ENCODE assay signal across 10 cellular contexts in genomic region chr2:162582357-162582798, GRCh38.
DNase-seq lines count a peak whose midpoint lies in the region; ATAC-seq and TF ChIP-seq lines count a peak whose summit lies in the region.
"Had no signal": no experiment of that assay in that cellular context is flagged by ENCODE, and none has a peak within 500 bp of the region (broad histone marks: within the 10 kb centered on the region; RNA-seq: fewer than 3 reads in every experiment).

No MANE protein-coding gene starts in this region.

- H3K9ac ChIP-seq in mesendoderm (ENCODE audit: low read length) = no peak overlapping the region

- H3K18ac ChIP-seq in mesendoderm (ENCODE audit: low read length) = no peak overlapping the region

- no peaks in the 10 kb centered on the region for H3K36me3 ChIP-seq in mesendoderm (ENCODE audit: control insufficient read depth, insufficient read depth, low read length)

- peaks cover 4% of the 10 kb centered on the region for H3K4me1 ChIP-seq in mesendoderm (ENCODE audit: control insufficient read depth, low read depth, low read length)

- H4K5ac ChIP-seq in mesendoderm (ENCODE audit: low read length) = no peak overlapping the region

- ATAC-seq in HG03139 (IDR thresholded peaks at IDR 0.05; ENCODE audit: unreplicated experiment) = no peak
- no peak for ATAC-seq in GM21360 (IDR thresholded peaks at IDR 0.05; ENCODE audit: unreplicated experiment)
- no peak for ATAC-seq in HG03025 (IDR thresholded peaks at IDR 0.05; ENCODE audit: low FRiP score, unreplicated experiment)

- H3K79me1 ChIP-seq in mesendoderm (ENCODE audit: low read length) = no peaks in the 10 kb centered on the region

- no peak overlapping the region for H2BK5ac ChIP-seq in mesendoderm (ENCODE audit: low read length)

- no peak overlapping the region for H3K4ac ChIP-seq in mesendoderm (ENCODE audit: low read depth, low read length)

- H2AK5ac ChIP-seq in mesendoderm (ENCODE audit: low read length) = no peak overlapping the region

- H3K27me3 ChIP-seq in mesendoderm (ENCODE audit: insufficient read depth, low read length, poor library complexity) = no peaks in the 10 kb centered on the region

- WGBS in mesendoderm (ENCODE audit: extremely low coverage, insufficient coverage, low lambda C conversion rate) = no CpG with 5 or more reads among the region's 5 CpGs

- H3K56ac ChIP-seq in mesendoderm (ENCODE audit: low read length) = no peak overlapping the region

- H4K8ac ChIP-seq in mesendoderm (ENCODE audit: low read depth, low read length) = no peak overlapping the region

- no peak for TF ChIP-seq CTCF in VCaP (conservative IDR thresholded peaks at IDR 0.05)

- H3K79me2 ChIP-seq in mesendoderm (ENCODE audit: control insufficient read depth, insufficient read depth, low read length) = no peaks in the 10 kb centered on the region

- no peak overlapping the region for H3K23ac ChIP-seq in mesendoderm (ENCODE audit: low read length)

- no peak overlapping the region for H2BK15ac ChIP-seq in mesendoderm (replicated peaks; ENCODE audit: low read depth)

- no peak overlapping the region for H2BK120ac ChIP-seq in mesendoderm (ENCODE audit: low read depth, low read length)

- no peak overlapping the region for H3K4me2 ChIP-seq in mesendoderm (ENCODE audit: low read length)

- H3K27ac ChIP-seq in VCaP (peak overlapping the region; percentile 45), mesendoderm (ENCODE audit: low read depth, low read length) (no peak overlapping the region)

- no peak overlapping the region for H3K4me3 ChIP-seq in mesendoderm (ENCODE audit: low read length)

- DNase-seq in DMS53 (lab: John Stamatoyannopoulos, UW) (peak; percentile 97), NCI-H2029 (lab: John Stamatoyannopoulos, UW) (peak; percentile 86), mesendoderm (peak; percentile 76), NCI-H2171 treated with DMSO at 0.1 percent for 48 hours (lab: John Stamatoyannopoulos, UW) (no peak)
- DNase-seq: KBM-7, kidney glomerular epithelial cell had no signal
